10 cellular contexts compared by ENCODE assay signal in genomic region chr11:68890490-68891231, GRCh38. TPM values are rescaled to one million over a fixed set of nuclear protein-coding genes. Genes with fewer than 3 reads are reported as not detected.
DNase-seq lines count a peak whose midpoint lies in the region; ATAC-seq and TF ChIP-seq lines count a peak whose summit lies in the region.
"Had no signal": no experiment of that assay in that cellular context is flagged by ENCODE, and none has a peak within 500 bp of the region (broad histone marks: within the 10 kb centered on the region; RNA-seq: fewer than 3 reads in every experiment).

No MANE protein-coding gene starts in this region.

- H3K27ac ChIP-seq in breast epithelium = peak overlapping the region; percentile 68 to 91
- H3K27ac ChIP-seq in mammary epithelial cell (ENCODE audit: insufficient read depth, low read depth, low read length) = no peak overlapping the region
- peak overlapping the region; percentile 66 to 76 (median 74) for H3K27ac ChIP-seq in esophagus muscularis mucosa (replicated peaks in 1 of 4)
- H3K27ac ChIP-seq in aorta (ENCODE audit: low read depth in 1 of 2, low read length in 2 of 2) = peak overlapping the region in 1 of 2 donors; percentile 70
- H3K27ac ChIP-seq: C4-2B, epithelial cell of prostate had no signal

- intact Hi-C loops in breast epithelium (cut with DNase I; ENCODE audit: low total_unique reads) = no loop called here
- intact Hi-C loops in mammary epithelial cell (cut with micrococcal nuclease) = no loop called here
- intact Hi-C loops in esophagus muscularis mucosa (cut with DNase I) = no loop called here
- intact Hi-C loops in aorta (cut with DNase I) = loop anchor here (5.0 kb wide), 1 partner anchor 53 kb away; no protein-coding TSS in a partner anchor

- BruUV-seq in mammary epithelial cell (replicated peaks; lab: Mats Ljungman, UMichigan) = no TSS peak

- peak; percentile 94 for ATAC-seq in aorta (ENCODE audit: low FRiP score)

- no peak overlapping the region for H3K4me2 ChIP-seq in mammary epithelial cell (ENCODE audit: insufficient read depth, low read depth, low read length)

- WGBS in mammary epithelial cell (ENCODE audit: low coverage, missing lambda C conversion rate) = 86% methylated on average over 13 of the region's 17 CpGs
- 40% methylated on average over 16 of the region's 17 CpGs for WGBS in esophagus muscularis mucosa
- 3 to 8% methylated on average over 17 of the region's 17 CpGs for WGBS in aorta, 2 donors

- in situ Hi-C loops in mammary epithelial cell (cut with MboI; ENCODE audit: low sequenced_read_pairs in 2 of 2) = no loop called here

- no peak overlapping the region for H3K9ac ChIP-seq in mammary epithelial cell (ENCODE audit: insufficient read depth, low read length)

- no peaks in the 10 kb centered on the region for H3K79me2 ChIP-seq in mammary epithelial cell (ENCODE audit: insufficient read depth, low read length)

- no peak for TF ChIP-seq POLR2A in breast epithelium (IDR thresholded peaks at IDR 0.05)
- no peak for TF ChIP-seq POLR2A in esophagus muscularis mucosa (IDR thresholded peaks at IDR 0.05; ENCODE audit: low read depth)

- DNase-seq in breast epithelium (ENCODE audit: low spot score in 2 of 2) (peak; percentile 67 to 90), mammary epithelial cell (no peak), esophagus muscularis mucosa (ENCODE audit: extremely low spot score) (peak; percentile 93), mucosa of gallbladder (ENCODE audit: low spot score) (peak; percentile 64), aorta (peak; percentile 93 to 95), NCI-H510A treated with DMSO at 0.1 percent for 48 hours (lab: John Stamatoyannopoulos, UW) (no peak)
- no peak for DNase-seq in activated CD8-positive, alpha-beta memory T cell treated with anti-CD3 and anti-CD28 coated beads, Interleukin-2, amount 50 U/mL, for 4 hours
- no peak for DNase-seq in activated naive CD4-positive, alpha-beta T cell treated with anti-CD3 and anti-CD28 coated beads, Interleukin-2, amount 50 U/mL, for 16 hours

- H4K20me1 ChIP-seq in mammary epithelial cell (ENCODE audit: insufficient read depth, low read length) = no peaks in the 10 kb centered on the region

- H2AFZ ChIP-seq in mammary epithelial cell (ENCODE audit: low read depth, low read length) = no peak overlapping the region

- no peaks in the 10 kb centered on the region for H3K9me3 ChIP-seq in breast epithelium
- H3K9me3 ChIP-seq in mammary epithelial cell (replicated peaks; ENCODE audit: insufficient read depth, low read length) = no peaks in the 10 kb centered on the region
- H3K9me3 ChIP-seq in esophagus muscularis mucosa = no peaks in the 10 kb centered on the region
- no peaks in the 10 kb centered on the region for H3K9me3 ChIP-seq in aorta (ENCODE audit: control insufficient read depth, low read length)

- peak overlapping the region in 1 of 3 donors; percentile 31 for H3K4me3 ChIP-seq in breast epithelium
- H3K4me3 ChIP-seq in mammary epithelial cell (replicated peaks in 1 of 3; ENCODE audit: insufficient read depth in 1 of 3, low read depth in 2 of 3, low read length in 3 of 3) = no peak overlapping the region
- H3K4me3 ChIP-seq in esophagus muscularis mucosa = no peak overlapping the region
- H3K4me3 ChIP-seq in aorta (ENCODE audit: low read length in 2 of 2) = no peak overlapping the region

- CTCF ChIA-PET in mammary epithelial cell (lab: Charles Lee; ENCODE audit: low non-redundant PET) = interaction anchor here (0.6 kb wide), 1 partner anchor 43 kb away, joined by 6 read pairs; no protein-coding TSS in a partner anchor

- H3K36me3 ChIP-seq in breast epithelium (no peaks in the 10 kb centered on the region), mammary epithelial cell (ENCODE audit: insufficient read depth, low read length) (peaks cover 16% of the 10 kb centered on the region), esophagus muscularis mucosa (peaks cover 28 to 52% (median 44%) of the 10 kb centered on the region in 4 donors), aorta (ENCODE audit: control insufficient read depth in 1 of 2, insufficient read depth in 2 of 2, low read length in 1 of 2) (no peaks in the 10 kb centered on the region)

- H3K27me3 ChIP-seq in breast epithelium = no peaks in the 10 kb centered on the region
- H3K27me3 ChIP-seq in mammary epithelial cell (ENCODE audit: insufficient read depth, low read length) = no peaks in the 10 kb centered on the region
- no peaks in the 10 kb centered on the region for H3K27me3 ChIP-seq in esophagus muscularis mucosa
- H3K27me3 ChIP-seq in aorta (ENCODE audit: control insufficient read depth in 1 of 2, insufficient read depth in 2 of 2, low read length in 1 of 2) = no peaks in the 10 kb centered on the region

- no peak for TF ChIP-seq CTCF in breast epithelium (IDR thresholded peaks at IDR 0.05)
- TF ChIP-seq CTCF in mammary epithelial cell (conservative IDR thresholded peaks at IDR 0.05 in 1 of 2, IDR thresholded peaks at IDR 0.05 in 1 of 2; ENCODE audit: extremely low read depth in 1 of 2, insufficient read depth in 1 of 2, low read depth in 1 of 2, low read length in 2 of 2) = no peak
- TF ChIP-seq CTCF in esophagus muscularis mucosa (IDR thresholded peaks at IDR 0.05) = no peak

- dilution Hi-C loops in mammary epithelial cell (cut with HindIII; ENCODE audit: low sequenced_read_pairs) = no loop called here

- TF ChIP-seq EP300 in esophagus muscularis mucosa (IDR thresholded peaks at IDR 0.05) = no peak

- peaks cover 6 to 11% of the 10 kb centered on the region in 2 donors for H3K4me1 ChIP-seq in breast epithelium
- no peaks in the 10 kb centered on the region for H3K4me1 ChIP-seq in mammary epithelial cell (ENCODE audit: insufficient read depth, low read length)
- peaks cover 19 to 23% (median 21%) of the 10 kb centered on the region in 4 donors for H3K4me1 ChIP-seq in esophagus muscularis mucosa
- H3K4me1 ChIP-seq in aorta (ENCODE audit: control insufficient read depth in 1 of 2, insufficient read depth in 2 of 2, low read length in 2 of 2) = no peaks in the 10 kb centered on the region

RNA-seq across cellular contexts. Expression of gene MRPL21, which starts 13.0 kb away (rescaled TPM):
- total RNA-seq in breast epithelium = 10 to 100 TPM; 44.3 to 89.1 (median 51.7) TPM
- total RNA-seq in mammary epithelial cell = 10 to 100 TPM; 30.2 to 66.3 TPM
- 83.0 TPM for polyA plus RNA-seq in mammary epithelial cell
- 14.2 TPM for polyA minus RNA-seq in mammary epithelial cell
- total RNA-seq in esophagus muscularis mucosa = 10 to 100 TPM; 47.2 to 66.2 (median 51.2) TPM
- 41.4 TPM for total RNA-seq in mucosa of gallbladder
- total RNA-seq in aorta = 10 to 100 TPM; 31.7 to 37.0 TPM
- 10 to 100 TPM; 51.7 to 69.7 TPM for polyA plus RNA-seq in aorta

RNA-seq across cellular contexts. Expression of gene IGHMBP2, which starts 13.0 kb away (rescaled TPM):
- 10 to 100 TPM in 2 of 3 donors, 1 to 10 TPM in 1; 9.8 to 18.4 (median 13.6) TPM for total RNA-seq in breast epithelium
- 10 to 100 TPM in 1 of 2 donors, 1 to 10 TPM in 1; 8.2 to 19.6 TPM for total RNA-seq in mammary epithelial cell
- polyA plus RNA-seq in mammary epithelial cell = 8.9 TPM
- polyA minus RNA-seq in mammary epithelial cell = 29.0 TPM
- 10 to 100 TPM; 11.6 to 30.8 (median 28.0) TPM for total RNA-seq in esophagus muscularis mucosa
- 20.7 TPM for total RNA-seq in mucosa of gallbladder
- 10 to 100 TPM; 24.6 to 33.6 TPM for total RNA-seq in aorta
- 10 to 100 TPM in 1 of 2 donors, 1 to 10 TPM in 1; 5.6 to 64.7 TPM for polyA plus RNA-seq in aorta

RNA-seq across cellular contexts. Expression of gene CPT1A, which starts 48.9 kb away (rescaled TPM):
- 10 to 100 TPM; 22.2 to 62.6 (median 30.4) TPM for total RNA-seq in breast epithelium
- total RNA-seq in mammary epithelial cell = 10 to 100 TPM; 51.8 to 54.8 TPM
- polyA plus RNA-seq in mammary epithelial cell = 13.7 TPM
- 41.0 TPM for polyA minus RNA-seq in mammary epithelial cell
- 100 to 1,000 TPM in 2 of 4 donors, 10 to 100 TPM in 2; 36.1 to 122 (median 77.5) TPM for total RNA-seq in esophagus muscularis mucosa
- 102 TPM for total RNA-seq in mucosa of gallbladder
- 10 to 100 TPM; 62.0 to 81.4 TPM for total RNA-seq in aorta
- 10 to 100 TPM; 10.9 to 56.9 TPM for polyA plus RNA-seq in aorta

Comparison
In these comparisons a context has a peak if more than half of its experiments do, and no peak if none do; other contexts are left out.
1. DNase-seq: peak in breast epithelium (2 of 2), esophagus muscularis mucosa (single experiment), mucosa of gallbladder (single experiment) and aorta (2 of 2); none in mammary epithelial cell (single experiment), activated CD8-positive, alpha-beta memory T cell treated with anti-CD3 and anti-CD28 coated beads, Interleukin-2, amount 50 U/mL, for 4 hours (single experiment), activated naive CD4-positive, alpha-beta T cell treated with anti-CD3 and anti-CD28 coated beads, Interleukin-2, amount 50 U/mL, for 16 hours (single experiment) and NCI-H510A treated with DMSO at 0.1 percent for 48 hours (single experiment).
2. intact Hi-C loops: an anchor here in aorta (5.0 kb wide); none called in breast epithelium, mammary epithelial cell and esophagus muscularis mucosa.